ENCODE assay signal across 17 cellular contexts in genomic region chr4:37828843-37829242, GRCh38. TPM values are rescaled to one million over a fixed set of nuclear protein-coding genes. Genes with fewer than 3 reads are reported as not detected.
DNase-seq lines count a peak whose midpoint lies in the region; ATAC-seq and TF ChIP-seq lines count a peak whose summit lies in the region.
"Had no signal": no experiment of that assay in that cellular context is flagged by ENCODE, and none has a peak within 500 bp of the region (broad histone marks: within the 10 kb centered on the region; RNA-seq: fewer than 3 reads in every experiment).

No MANE protein-coding gene starts in this region.

- peak overlapping the region; percentile 39 for H3K4me3 Mint-ChIP-seq in T-helper 2 cell treated with Interferon-gamma antibody and Interleukin-4, amounts not matched to agents 5 μg/mL and 100 μg/mL, for 36 hours
- H3K4me3 Mint-ChIP-seq in activated T-helper 1 cell treated with anti-CD3 and anti-CD28 coated beads, Interleukin-12 subunit alpha, Interleukin-12 subunit beta, Interleukin-2, Interleukin-4 antibody, amounts not matched to agents 30 ng/mL and 10 ng/mL and 1 ng/mL, durations not matched to agents 14 hours and 24 hours and 36 hours, result peak overlapping the region; percentile 81
- peak overlapping the region; percentile 94 for H3K4me3 Mint-ChIP-seq in natural killer cell treated with Interleukin-12 subunit alpha and Interleukin-12 subunit beta and Interleukin-15 and Interleukin-18, amount 100 ng/mL, for 72 hours

- peaks cover 32% of the 10 kb centered on the region for H3K36me3 Mint-ChIP-seq in T-helper 2 cell treated with Interferon-gamma antibody and Interleukin-4, amounts not matched to agents 5 μg/mL and 100 μg/mL, for 36 hours (ENCODE audit: low read depth)
- H3K36me3 Mint-ChIP-seq in activated T-helper 1 cell treated with anti-CD3 and anti-CD28 coated beads, Interleukin-12 subunit alpha, Interleukin-12 subunit beta, Interleukin-2, Interleukin-4 antibody, amounts not matched to agents 30 ng/mL and 10 ng/mL and 1 ng/mL, durations not matched to agents 14 hours and 24 hours and 36 hours (ENCODE audit: low read depth), result peaks cover 36% of the 10 kb centered on the region
- H3K36me3 Mint-ChIP-seq in natural killer cell treated with Interleukin-12 subunit alpha and Interleukin-12 subunit beta and Interleukin-15 and Interleukin-18, amount 100 ng/mL, for 72 hours, result peaks cover 18% of the 10 kb centered on the region

- in situ Hi-C loops in G401 (cut with HindIII; ENCODE audit: low sequenced_read_pairs), result no loop called here

- no peak for ATAC-seq in natural killer cell treated with Interleukin-12 subunit alpha and Interleukin-12 subunit beta and Interleukin-15 and Interleukin-18, amount 100 ng/mL, for 72 hours
- ATAC-seq: activated T-cell treated with anti-CD3 and anti-CD28 coated beads, Interleukin-2, amount 50 U/mL, for 72 hours; upper lobe of right lung had no signal

- DNase-seq in T-helper 2 cell treated with Interferon-gamma antibody and Interleukin-4, amounts not matched to agents 5 μg/mL and 100 μg/mL, for 36 hours (ENCODE audit: low spot score), result no peak
- DNase-seq in T-helper 2 cell (no peak), G401 (ENCODE audit: low spot score) (peak; percentile 34), NCI-H345 treated with DMSO at 0.1 percent for 48 hours (lab: John Stamatoyannopoulos, UW; ENCODE audit: unreplicated experiment) (no peak), NCI-H146 (lab: John Stamatoyannopoulos, UW) (no peak), GM20000 (ENCODE audit: low spot score) (no peak)
- DNase-seq in activated T-helper 1 cell treated with anti-CD3 and anti-CD28 coated beads, Interleukin-12 subunit alpha, Interleukin-12 subunit beta, Interleukin-2, Interleukin-4 antibody, amounts not matched to agents 30 ng/mL and 10 ng/mL and 1 ng/mL, durations not matched to agents 14 hours and 24 hours and 36 hours (ENCODE audit: low spot score), result no peak
- no peak for DNase-seq in natural killer cell treated with Interleukin-12 subunit alpha and Interleukin-12 subunit beta and Interleukin-15 and Interleukin-18, amount 100 ng/mL, for 72 hours (ENCODE audit: low spot score)
- DNase-seq: activated T-cell treated with anti-CD3 and anti-CD28 coated beads, Interleukin-2, amount 50 U/mL, for 72 hours; amygdala; cerebellar nuclear complex; effector CD8-positive, alpha-beta T cell; EL; NCI-H1436 treated with DMSO at 0.1 percent for 48 hours; NCI-H510A; stimulated activated naive CD4-positive, alpha-beta T cell treated with Interleukin-2 at 50 U/mL for 16 hours; upper lobe of right lung had no signal

- peaks cover 5% of the 10 kb centered on the region for H3K27me3 Mint-ChIP-seq in T-helper 2 cell treated with Interferon-gamma antibody and Interleukin-4, amounts not matched to agents 5 μg/mL and 100 μg/mL, for 36 hours (ENCODE audit: low read depth)
- H3K27me3 Mint-ChIP-seq in activated T-helper 1 cell treated with anti-CD3 and anti-CD28 coated beads, Interleukin-12 subunit alpha, Interleukin-12 subunit beta, Interleukin-2, Interleukin-4 antibody, amounts not matched to agents 30 ng/mL and 10 ng/mL and 1 ng/mL, durations not matched to agents 14 hours and 24 hours and 36 hours (ENCODE audit: insufficient read depth), result no peaks in the 10 kb centered on the region
- H3K27me3 Mint-ChIP-seq in natural killer cell treated with Interleukin-12 subunit alpha and Interleukin-12 subunit beta and Interleukin-15 and Interleukin-18, amount 100 ng/mL, for 72 hours, result no peaks in the 10 kb centered on the region

- intact Hi-C loops in activated T-helper 1 cell treated with anti-CD3 and anti-CD28 coated beads, Interleukin-12 subunit alpha, Interleukin-12 subunit beta, Interleukin-2, Interleukin-4 antibody, amounts not matched to agents 30 ng/mL and 10 ng/mL and 1 ng/mL, durations not matched to agents 14 hours and 24 hours and 36 hours (cut with micrococcal nuclease), result loop anchor here (5.0 to 10.0 kb wide), 2 partner anchors 486 to 838 kb away; no protein-coding TSS in a partner anchor

- H3K27ac Mint-ChIP-seq in T-helper 2 cell treated with Interferon-gamma antibody and Interleukin-4, amounts not matched to agents 5 μg/mL and 100 μg/mL, for 36 hours, result no peak overlapping the region
- H3K27ac Mint-ChIP-seq in activated T-helper 1 cell treated with anti-CD3 and anti-CD28 coated beads, Interleukin-12 subunit alpha, Interleukin-12 subunit beta, Interleukin-2, Interleukin-4 antibody, amounts not matched to agents 30 ng/mL and 10 ng/mL and 1 ng/mL, durations not matched to agents 14 hours and 24 hours and 36 hours, result no peak overlapping the region
- peak overlapping the region in 1 of 2 donors; percentile 51 for H3K27ac Mint-ChIP-seq in natural killer cell treated with Interleukin-12 subunit alpha and Interleukin-12 subunit beta and Interleukin-15 and Interleukin-18, amount 100 ng/mL, for 72 hours
- H3K27ac Mint-ChIP-seq: activated T-cell treated with anti-CD3 and anti-CD28 coated beads, Interleukin-2, amount 50 U/mL, for 72 hours had no signal

- no peaks in the 10 kb centered on the region for H3K9me3 Mint-ChIP-seq in T-helper 2 cell treated with Interferon-gamma antibody and Interleukin-4, amounts not matched to agents 5 μg/mL and 100 μg/mL, for 36 hours
- no peaks in the 10 kb centered on the region for H3K9me3 Mint-ChIP-seq in activated T-helper 1 cell treated with anti-CD3 and anti-CD28 coated beads, Interleukin-12 subunit alpha, Interleukin-12 subunit beta, Interleukin-2, Interleukin-4 antibody, amounts not matched to agents 30 ng/mL and 10 ng/mL and 1 ng/mL, durations not matched to agents 14 hours and 24 hours and 36 hours
- no peaks in the 10 kb centered on the region for H3K9me3 Mint-ChIP-seq in natural killer cell treated with Interleukin-12 subunit alpha and Interleukin-12 subunit beta and Interleukin-15 and Interleukin-18, amount 100 ng/mL, for 72 hours
- H3K9me3 Mint-ChIP-seq: activated T-cell treated with anti-CD3 and anti-CD28 coated beads, Interleukin-2, amount 50 U/mL, for 72 hours had no signal

- TF ChIP-seq CTCF in GM20000 (IDR thresholded peaks at IDR 0.05; ENCODE audit: extremely low read depth, missing control alignments), result no peak

- H3K4me1 Mint-ChIP-seq in T-helper 2 cell treated with Interferon-gamma antibody and Interleukin-4, amounts not matched to agents 5 μg/mL and 100 μg/mL, for 36 hours (ENCODE audit: low read depth), result peaks cover 34% of the 10 kb centered on the region
- peaks cover 34% of the 10 kb centered on the region for H3K4me1 Mint-ChIP-seq in activated T-helper 1 cell treated with anti-CD3 and anti-CD28 coated beads, Interleukin-12 subunit alpha, Interleukin-12 subunit beta, Interleukin-2, Interleukin-4 antibody, amounts not matched to agents 30 ng/mL and 10 ng/mL and 1 ng/mL, durations not matched to agents 14 hours and 24 hours and 36 hours (ENCODE audit: low read depth)
- peaks cover 30 to 35% of the 10 kb centered on the region in 2 donors for H3K4me1 Mint-ChIP-seq in natural killer cell treated with Interleukin-12 subunit alpha and Interleukin-12 subunit beta and Interleukin-15 and Interleukin-18, amount 100 ng/mL, for 72 hours (ENCODE audit: low read depth in 2 of 2)

RNA-seq across cellular contexts. Expression of gene PGM2, which starts 2.4 kb away (rescaled TPM):
- total RNA-seq in G401 (2014; rRNA removed; shearing (Covaris generic)), result 38.0 and 40.1 TPM in 2 replicates
- total RNA-seq in activated T-helper 1 cell treated with anti-CD3 and anti-CD28 coated beads, Interleukin-12 subunit alpha, Interleukin-12 subunit beta, Interleukin-2, Interleukin-4 antibody, amounts not matched to agents 30 ng/mL and 10 ng/mL and 1 ng/mL, durations not matched to agents 14 hours and 24 hours and 36 hours, result 43.0 and 50.0 TPM in 2 replicates
- total RNA-seq in natural killer cell treated with Interleukin-12 subunit alpha and Interleukin-12 subunit beta and Interleukin-15 and Interleukin-18, amount 100 ng/mL, for 72 hours, result 10 to 100 TPM; 50.7 to 52.2 TPM

Comparison
In these comparisons a context has a peak if more than half of its experiments do, and no peak if none do; other contexts are left out.
1. H3K4me3 Mint-ChIP-seq: peak in every context shown above with its lines; median percentile 94 in natural killer cell treated with Interleukin-12 subunit alpha and Interleukin-12 subunit beta and Interleukin-15 and Interleukin-18, amount 100 ng/mL, for 72 hours; 81 in activated T-helper 1 cell treated with anti-CD3 and anti-CD28 coated beads, Interleukin-12 subunit alpha, Interleukin-12 subunit beta, Interleukin-2, Interleukin-4 antibody, amounts not matched to agents 30 ng/mL and 10 ng/mL and 1 ng/mL, durations not matched to agents 14 hours and 24 hours and 36 hours; 39 in T-helper 2 cell treated with Interferon-gamma antibody and Interleukin-4, amounts not matched to agents 5 μg/mL and 100 μg/mL, for 36 hours.